ENCODE assay signal across 24 cellular contexts in the genomic region with DNA sequence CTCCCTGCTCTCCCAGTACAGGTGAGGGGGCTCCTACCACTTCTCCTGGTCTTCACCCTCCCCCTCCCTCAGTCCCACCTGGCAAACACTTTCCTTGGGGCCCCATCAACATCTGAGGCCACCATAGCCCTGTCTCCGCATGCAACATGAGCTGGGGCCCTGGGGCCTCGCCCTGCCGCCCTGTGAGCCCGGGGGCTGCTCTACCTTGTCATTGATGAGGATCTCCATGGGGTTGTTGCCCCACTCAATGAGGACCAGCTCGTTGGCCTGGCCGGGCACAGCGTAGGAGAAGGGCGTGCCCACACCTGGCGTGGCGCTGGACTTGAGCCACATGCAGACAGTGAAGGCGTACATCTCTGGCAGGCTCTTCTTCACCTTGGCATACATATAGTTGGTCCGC. TPM values are rescaled to one million over a fixed set of nuclear protein-coding genes. Genes with fewer than 3 reads are reported as not detected.
"Had no signal": no experiment of that assay in that cellular context is flagged by ENCODE, and none has a peak within 500 bp of the region (broad histone marks: within the 10 kb centered on the region; RNA-seq: fewer than 3 reads in every experiment).

No MANE protein-coding gene starts in this region.

- H3K79me2 ChIP-seq: hepatocyte, parathyroid adenoma had no signal

- H3K4me3 Mint-ChIP-seq: naive thymus-derived CD8-positive, alpha-beta T cell; neural crest cell; stimulated activated naive B cell treated with anti-CD40 and anti-IgM and Interleukin-4, amounts not matched to agents 10 μg/mL and 1 μg/mL and 100 μg/mL, for 72 hours had no signal

- H3K4me3 ChIP-seq: gastroesophageal sphincter, heart left ventricle, hepatocyte, lower lobe of right lung, right lobe of liver, thoracic aorta, tibial nerve, upper lobe of left lung had no signal

- H3K27ac Mint-ChIP-seq: progenitor cell of endocrine pancreas; stimulated activated naive B cell treated with anti-CD40 and anti-IgM and Interleukin-4, amounts not matched to agents 10 μg/mL and 1 μg/mL and 100 μg/mL, for 72 hours; stimulated activated naive CD8-positive, alpha-beta T cell treated with anti-CD3 and anti-CD28 coated beads, Interleukin-15, Interleukin-2, amounts not matched to agents 100 ng/mL and 50 ng/mL, for 24 hours had no signal

- FAIRE-seq: small intestine had no signal

- H3K36me3 Mint-ChIP-seq: stimulated activated naive B cell treated with anti-CD40 and anti-IgM and Interleukin-4, amounts not matched to agents 10 μg/mL and 1 μg/mL and 100 μg/mL, for 72 hours had no signal

- H3K36me3 ChIP-seq: gastroesophageal sphincter, heart left ventricle, lower lobe of right lung, right lobe of liver, thoracic aorta, tibial nerve, upper lobe of left lung had no signal

- H3K9me3 ChIP-seq: gastroesophageal sphincter, heart left ventricle, lower lobe of right lung, right lobe of liver, thoracic aorta, tibial nerve, upper lobe of left lung had no signal

- H3K4me1 ChIP-seq: foreskin keratinocyte, parathyroid adenoma had no signal

- H3K4me2 ChIP-seq: hepatocyte had no signal

- H3K27ac ChIP-seq: foreskin keratinocyte, hepatocyte, lower lobe of right lung, parathyroid adenoma, right lobe of liver, thoracic aorta, tibial nerve, upper lobe of left lung had no signal

- H2AFZ ChIP-seq: hepatocyte, parathyroid adenoma had no signal

- DNase-seq: cortex of kidney; effector CD4-positive, alpha-beta T cell; foreskin keratinocyte; heart left ventricle; islet precursor cell; left ventricle myocardium superior; lower lobe of right lung; naive thymus-derived CD8-positive, alpha-beta T cell; right lobe of liver; small intestine; stimulated activated CD4-positive, alpha-beta T cell treated with anti-CD3 and anti-CD28 coated beads, Interleukin-15, amount 100 ng/mL, for 24 hours; stimulated activated CD4-positive, alpha-beta T cell treated with anti-CD3 and anti-CD28 coated beads, Interleukin-2, amount 100 ng/mL, for 48 hours; stimulated activated naive B cell treated with anti-CD40 and anti-IgM and Interleukin-4, amounts not matched to agents 10 μg/mL and 1 μg/mL and 100 μg/mL, for 72 hours had no signal

- H3K9me3 Mint-ChIP-seq: naive thymus-derived CD8-positive, alpha-beta T cell; neural crest cell; stimulated activated naive B cell treated with anti-CD40 and anti-IgM and Interleukin-4, amounts not matched to agents 10 μg/mL and 1 μg/mL and 100 μg/mL, for 72 hours; stimulated activated naive CD8-positive, alpha-beta T cell treated with anti-CD3 and anti-CD28 coated beads, Interleukin-15, Interleukin-2, amounts not matched to agents 100 ng/mL and 50 ng/mL, for 24 hours had no signal

- H3K9ac ChIP-seq: parathyroid adenoma had no signal

RNA-seq across cellular contexts. Expression of gene NPTX1, which starts 3.4 kb away (rescaled TPM):
- total RNA-seq: esophagus mucosa; left ventricle myocardium superior; mesenteric fat pad; naive thymus-derived CD8-positive, alpha-beta T cell; progenitor cell of endocrine pancreas had no signal
- polyA plus RNA-seq: foreskin keratinocyte; naive thymus-derived CD8-positive, alpha-beta T cell had no signal
